Comparison of ENCODE assay signal across 8 cellular contexts in genomic region chr12:48813464-48814312, GRCh38. TPM values are rescaled to one million over a fixed set of nuclear protein-coding genes. Genes with fewer than 3 reads are reported as not detected.
A peak's percentile ranks its signal among the peaks of the same experiment; 100 is the strongest.
DNase-seq lines count a peak whose midpoint lies in the region; FAIRE-seq lines count a peak whose summit lies in the region.

No MANE protein-coding gene starts in this region.

- no peaks in the 10 kb centered on the region for H3K36me3 Mint-ChIP-seq in activated CD4-positive, alpha-beta memory T cell treated with anti-CD3 and anti-CD28 coated beads, Interleukin-2, amount 10 ng/mL, durations not matched to agents 7 days and 5 days (ENCODE audit: low read depth)

- CTCF ChIA-PET in activated CD4-positive, alpha-beta memory T cell treated with anti-CD3 and anti-CD28 coated beads, Interleukin-2, amount 10 ng/mL, durations not matched to agents 7 days and 5 days (lab: Charles Lee) = interaction anchor here (0.7 to 4.6 kb wide), 10 partner anchors 9 to 144 kb away, joined by 3 to 44 read pairs (median 6); partner anchors contain the start of genes ARF3 and DDX23

- H3K27me3 ChIP-seq in iPS-18a (ENCODE audit: control insufficient read depth, insufficient read depth, low read length) = peaks cover 44% of the 10 kb centered on the region

- peak overlapping the region; percentile 98 for H3K4me3 Mint-ChIP-seq in activated CD4-positive, alpha-beta memory T cell treated with anti-CD3 and anti-CD28 coated beads, Interleukin-2, amount 10 ng/mL, durations not matched to agents 7 days and 5 days

- no peaks in the 10 kb centered on the region for H3K9me3 ChIP-seq in iPS-18a (ENCODE audit: control insufficient read depth, low read depth, low read length)

- H3K27ac ChIP-seq in iPS-18a (ENCODE audit: low read length) = no peak overlapping the region
- peak overlapping the region in 19 of 21 experiments; percentile 0 to 93 (median 82) for H3K27ac ChIP-seq in skin epidermis

- H3K4me1 ChIP-seq in iPS-18a (ENCODE audit: control insufficient read depth, low read depth, low read length) = peaks cover 16% of the 10 kb centered on the region

- peaks cover 35% of the 10 kb centered on the region for H3K4me1 Mint-ChIP-seq in activated CD4-positive, alpha-beta memory T cell treated with anti-CD3 and anti-CD28 coated beads, Interleukin-2, amount 10 ng/mL, durations not matched to agents 7 days and 5 days

- H3K9ac ChIP-seq in iPS-18a (ENCODE audit: low read length) = no peak overlapping the region

- DNase-seq in HCEC 1CT = peak; percentile 38
- no peak for DNase-seq in activated CD4-positive, alpha-beta memory T cell treated with anti-CD3 and anti-CD28 coated beads, Interleukin-2, amount 10 ng/mL, durations not matched to agents 7 days and 5 days
- DNase-seq in RCC 7860 (ENCODE audit: low spot score) = no peak
- DNase-seq in NCI-H2196 treated with DMSO at 0.1 percent for 48 hours (lab: John Stamatoyannopoulos, UW; ENCODE audit: unreplicated experiment) = no peak
- no peak for DNase-seq in activated effector memory CD4-positive, alpha-beta T cell treated with Interleukin-2 at 50 U/mL for 16 hours
- DNase-seq in HuH-7 (ENCODE audit: low spot score) = no peak

- POLR2A ChIA-PET in activated CD4-positive, alpha-beta memory T cell treated with anti-CD3 and anti-CD28 coated beads, Interleukin-2, amount 10 ng/mL, durations not matched to agents 7 days and 5 days (lab: Charles Lee) = interaction anchor here (0.6 to 4.2 kb wide), 3 partner anchors 12 to 132 kb away, joined by 3 to 24 read pairs (median 15); partner anchors contain the start of gene KANSL2

- no peak for FAIRE-seq in RCC 7860 (lab: Jason Lieb, UNC)

- no peaks in the 10 kb centered on the region for H3K9me3 Mint-ChIP-seq in activated CD4-positive, alpha-beta memory T cell treated with anti-CD3 and anti-CD28 coated beads, Interleukin-2, amount 10 ng/mL, durations not matched to agents 7 days and 5 days

- H3K4me3 ChIP-seq in iPS-18a (ENCODE audit: low read length) (peak overlapping the region; percentile 92), skin epidermis (peak overlapping the region; percentile 56 to 95 (median 71))

- H3K36me3 ChIP-seq in iPS-18a (ENCODE audit: control insufficient read depth, low read depth, low read length) = no peaks in the 10 kb centered on the region

- H3K27ac Mint-ChIP-seq in activated CD4-positive, alpha-beta memory T cell treated with anti-CD3 and anti-CD28 coated beads, Interleukin-2, amount 10 ng/mL, durations not matched to agents 7 days and 5 days = peak overlapping the region; percentile 47

- peaks cover 17% of the 10 kb centered on the region for H3K27me3 Mint-ChIP-seq in activated CD4-positive, alpha-beta memory T cell treated with anti-CD3 and anti-CD28 coated beads, Interleukin-2, amount 10 ng/mL, durations not matched to agents 7 days and 5 days

RNA-seq across cellular contexts. Expression of gene CACNB3, which starts 4.6 kb away (rescaled TPM):
- 10 to 100 TPM; 32.8 to 34.2 TPM for total RNA-seq in activated CD4-positive, alpha-beta memory T cell treated with anti-CD3 and anti-CD28 coated beads, Interleukin-2, amount 10 ng/mL, durations not matched to agents 7 days and 5 days

RNA-seq across cellular contexts. Expression of gene ADCY6, which starts 24.8 kb away (rescaled TPM):
- total RNA-seq in activated CD4-positive, alpha-beta memory T cell treated with anti-CD3 and anti-CD28 coated beads, Interleukin-2, amount 10 ng/mL, durations not matched to agents 7 days and 5 days = under 1 TPM in 1 of 2 experiments, not detected in 1; 0.05 TPM

RNA-seq across cellular contexts. Expression of gene DDX23, which starts 38.3 kb away (rescaled TPM):
- total RNA-seq in activated CD4-positive, alpha-beta memory T cell treated with anti-CD3 and anti-CD28 coated beads, Interleukin-2, amount 10 ng/mL, durations not matched to agents 7 days and 5 days = 100 to 1,000 TPM; 117 to 127 TPM

RNA-seq across cellular contexts. Expression of gene RND1, which starts 52.0 kb away (rescaled TPM):
- total RNA-seq in activated CD4-positive, alpha-beta memory T cell treated with anti-CD3 and anti-CD28 coated beads, Interleukin-2, amount 10 ng/mL, durations not matched to agents 7 days and 5 days = 1 to 10 TPM; 2.6 to 3.0 TPM
